Comparison of ENCODE assay signal across 3 cellular contexts in genomic region chrX:132415012-132415411, GRCh38.
A peak's percentile ranks its signal among the peaks of the same experiment; 100 is the strongest.
TF ChIP-seq lines count a peak whose summit lies in the region.

No MANE protein-coding gene starts in this region.

TF ChIP-seq in A549, 52 proteins besides CTCF, POLR2A, EP300 and RAD21:
- TF ChIP-seq RARB (CRISPR knock-in tag; IDR thresholded peaks at IDR 0.05) = no peak
- no peak for TF ChIP-seq FOSL2 (IDR thresholded peaks at IDR 0.05)
- no peak for TF ChIP-seq FOSL2 (CRISPR knock-in tag; IDR thresholded peaks at IDR 0.05)
- TF ChIP-seq EHF (CRISPR knock-in tag; IDR thresholded peaks at IDR 0.05) = no peak

TF ChIP-seq in IMR-90, 13 proteins besides CTCF, POLR2A, EP300 and RAD21:
- no peak for TF ChIP-seq BHLHE40 (IDR thresholded peaks at IDR 0.05; ENCODE audit: low read depth, low read length)
- TF ChIP-seq MAZ (IDR thresholded peaks at IDR 0.05; ENCODE audit: borderline replicate concordance, low read depth, low read length) = no peak
- no peak for TF ChIP-seq FOS (IDR thresholded peaks at IDR 0.05; ENCODE audit: low read depth, low read length)
- peak; percentile 41; the same call in 1 of the 2 replicates for TF ChIP-seq CEBPB (IDR thresholded peaks at IDR 0.05; ENCODE audit: low read depth, low read length)
- no peak for TF ChIP-seq RCOR1 (IDR thresholded peaks at IDR 0.05; ENCODE audit: insufficient replicate concordance, low read length)
- no peak for TF ChIP-seq ELK1 (IDR thresholded peaks at IDR 0.05; ENCODE audit: borderline replicate concordance, low read depth, low read length)

TF ChIP-seq in endothelial cell of umbilical vein, 7 proteins besides CTCF, POLR2A, EP300 and RAD21:
- TF ChIP-seq, protein P1, sequence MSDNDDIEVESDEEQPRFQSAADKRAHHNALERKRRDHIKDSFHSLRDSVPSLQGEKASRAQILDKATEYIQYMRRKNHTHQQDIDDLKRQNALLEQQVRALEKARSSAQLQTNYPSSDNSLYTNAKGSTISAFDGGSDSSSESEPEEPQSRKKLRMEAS (IDR thresholded peaks at IDR 0.05; ENCODE audit: insufficient read depth, insufficient read length) = no peak
- TF ChIP-seq EZH2 (IDR thresholded peaks at IDR 0.05; ENCODE audit: borderline replicate concordance, low read depth, low read length, severe bottlenecking) (no peak), GATA2 (IDR thresholded peaks at IDR 0.05; ENCODE audit: insufficient read depth, insufficient read length, low read depth, low read length) (no peak), MYC (IDR thresholded peaks at IDR 0.05; ENCODE audit: low read depth, low read length) (no peak), POLR2AphosphoS5 (IDR thresholded peaks at IDR 0.05; ENCODE audit: insufficient read depth, low read depth, low read length) (no peak), FOS (IDR thresholded peaks at IDR 0.05; ENCODE audit: borderline replicate concordance, insufficient read depth, low read length) (no peak), JUN (IDR thresholded peaks at IDR 0.05; ENCODE audit: borderline replicate concordance, insufficient read depth, insufficient read length, low read depth) (no peak)
